8 cellular contexts compared by ENCODE assay signal in genomic region chr7:132576723-132577089, GRCh38. TPM values are rescaled to one million over a fixed set of nuclear protein-coding genes. Genes with fewer than 3 reads are reported as not detected.
DNase-seq lines count a peak whose midpoint lies in the region; ATAC-seq and TF ChIP-seq lines count a peak whose summit lies in the region.

No MANE protein-coding gene starts in this region.

- POLR2A ChIA-PET in activated CD8-positive, alpha-beta T cell treated with anti-CD3 and anti-CD28 coated beads, Interleukin-2, amount 10 ng/mL, durations not matched to agents 7 days and 5 days (lab: Charles Lee), result no interaction called here
- POLR2A ChIA-PET in activated CD8-positive, alpha-beta T cell treated with anti-CD3 and anti-CD28 coated beads for 36 hours (lab: Charles Lee), result interaction anchor here (0.6 kb wide), 1 partner anchor 1634 kb away, joined by 3 read pairs; no protein-coding TSS in a partner anchor

- no peaks in the 10 kb centered on the region for H3K9me3 ChIP-seq in ectodermal cell (ENCODE audit: control insufficient read depth, low read length)

- WGBS in ectodermal cell, 2 experiments, result 0% methylated on average over 55 of the region's 55 CpGs

- peak overlapping the region; percentile 35 for H3K4me3 ChIP-seq in ectodermal cell (ENCODE audit: insufficient read depth, low read depth, low read length)

- H3K27ac Mint-ChIP-seq in activated CD8-positive, alpha-beta T cell treated with anti-CD3 and anti-CD28 coated beads, Interleukin-2, amount 10 ng/mL, durations not matched to agents 7 days and 5 days, result no peak overlapping the region
- no peak overlapping the region for H3K27ac Mint-ChIP-seq in activated CD8-positive, alpha-beta T cell treated with anti-CD3 and anti-CD28 coated beads for 36 hours
- H3K27ac Mint-ChIP-seq in mesothelial cell of epicardium (no peak overlapping the region), type B pancreatic cell (no peak overlapping the region)

- intact Hi-C loops in activated CD8-positive, alpha-beta T cell treated with anti-CD3 and anti-CD28 coated beads for 36 hours (cut with micrococcal nuclease), result no loop called here

- H3K9me3 Mint-ChIP-seq in activated CD8-positive, alpha-beta T cell treated with anti-CD3 and anti-CD28 coated beads, Interleukin-2, amount 10 ng/mL, durations not matched to agents 7 days and 5 days (ENCODE audit: insufficient read depth), result no peaks in the 10 kb centered on the region
- H3K9me3 Mint-ChIP-seq in activated CD8-positive, alpha-beta T cell treated with anti-CD3 and anti-CD28 coated beads for 36 hours, result no peaks in the 10 kb centered on the region
- H3K9me3 Mint-ChIP-seq in mesothelial cell of epicardium (no peaks in the 10 kb centered on the region), type B pancreatic cell (no peaks in the 10 kb centered on the region)

- CTCF ChIA-PET in activated CD8-positive, alpha-beta T cell treated with anti-CD3 and anti-CD28 coated beads, Interleukin-2, amount 10 ng/mL, durations not matched to agents 7 days and 5 days (lab: Charles Lee), result interaction anchor here (0.9 to 9.3 kb wide), 5 partner anchors 13 to 180 kb away, joined by 3 to 312 read pairs (median 3); no protein-coding TSS in a partner anchor
- CTCF ChIA-PET in activated CD8-positive, alpha-beta T cell treated with anti-CD3 and anti-CD28 coated beads for 36 hours (lab: Charles Lee), result interaction anchor here (0.9 to 10.9 kb wide), 3 partner anchors 19 to 257 kb away, joined by 3 to 117 read pairs (median 110); no protein-coding TSS in a partner anchor

- ATAC-seq in activated CD8-positive, alpha-beta T cell treated with anti-CD3 and anti-CD28 coated beads, Interleukin-2, amount 10 ng/mL, durations not matched to agents 7 days and 5 days, result peak; percentile 25
- no peak for ATAC-seq in activated CD8-positive, alpha-beta T cell treated with anti-CD3 and anti-CD28 coated beads for 36 hours
- ATAC-seq in GM18858 (IDR thresholded peaks at IDR 0.05; ENCODE audit: unreplicated experiment) (no peak), GM21723 (IDR thresholded peaks at IDR 0.05; ENCODE audit: unreplicated experiment) (no peak)

- H3K36me3 Mint-ChIP-seq in activated CD8-positive, alpha-beta T cell treated with anti-CD3 and anti-CD28 coated beads, Interleukin-2, amount 10 ng/mL, durations not matched to agents 7 days and 5 days (ENCODE audit: low read depth), result peaks cover 37% of the 10 kb centered on the region
- no peaks in the 10 kb centered on the region for H3K36me3 Mint-ChIP-seq in activated CD8-positive, alpha-beta T cell treated with anti-CD3 and anti-CD28 coated beads for 36 hours (ENCODE audit: low read depth)
- no peaks in the 10 kb centered on the region for H3K36me3 Mint-ChIP-seq in mesothelial cell of epicardium
- H3K36me3 Mint-ChIP-seq in type B pancreatic cell, result no peaks in the 10 kb centered on the region

- H3K27ac ChIP-seq in ectodermal cell (ENCODE audit: insufficient read depth, low read depth, low read length, poor library complexity, severe bottlenecking), result no peak overlapping the region

- peaks cover 76% of the 10 kb centered on the region for H3K27me3 ChIP-seq in ectodermal cell (ENCODE audit: control insufficient read depth, insufficient read depth, low read length, poor library complexity, severe bottlenecking)

- H3K4me3 Mint-ChIP-seq in activated CD8-positive, alpha-beta T cell treated with anti-CD3 and anti-CD28 coated beads, Interleukin-2, amount 10 ng/mL, durations not matched to agents 7 days and 5 days, result peak overlapping the region; percentile 89
- H3K4me3 Mint-ChIP-seq in activated CD8-positive, alpha-beta T cell treated with anti-CD3 and anti-CD28 coated beads for 36 hours, result no peak overlapping the region
- H3K4me3 Mint-ChIP-seq in mesothelial cell of epicardium (peak overlapping the region; percentile 68), type B pancreatic cell (peak overlapping the region; percentile 86)

- H3K4me1 Mint-ChIP-seq in activated CD8-positive, alpha-beta T cell treated with anti-CD3 and anti-CD28 coated beads, Interleukin-2, amount 10 ng/mL, durations not matched to agents 7 days and 5 days (ENCODE audit: low read depth), result peaks cover 65% of the 10 kb centered on the region
- peaks cover 20% of the 10 kb centered on the region for H3K4me1 Mint-ChIP-seq in activated CD8-positive, alpha-beta T cell treated with anti-CD3 and anti-CD28 coated beads for 36 hours (ENCODE audit: low read depth)
- peaks cover 23% of the 10 kb centered on the region for H3K4me1 Mint-ChIP-seq in mesothelial cell of epicardium
- peaks cover 26% of the 10 kb centered on the region for H3K4me1 Mint-ChIP-seq in type B pancreatic cell (ENCODE audit: unreplicated experiment)

- H3K27me3 Mint-ChIP-seq in activated CD8-positive, alpha-beta T cell treated with anti-CD3 and anti-CD28 coated beads, Interleukin-2, amount 10 ng/mL, durations not matched to agents 7 days and 5 days (ENCODE audit: low read depth), result peaks cover 64% of the 10 kb centered on the region
- H3K27me3 Mint-ChIP-seq in activated CD8-positive, alpha-beta T cell treated with anti-CD3 and anti-CD28 coated beads for 36 hours, result peaks cover 55% of the 10 kb centered on the region
- H3K27me3 Mint-ChIP-seq in mesothelial cell of epicardium (ENCODE audit: low read depth) (peaks cover 88% of the 10 kb centered on the region), type B pancreatic cell (peaks cover 79% of the 10 kb centered on the region)

- no peak for TF ChIP-seq CTCF in activated CD8-positive, alpha-beta T cell treated with anti-CD3 and anti-CD28 coated beads for 36 hours (IDR thresholded peaks at IDR 0.05)
- TF ChIP-seq CTCF in mesothelial cell of epicardium (IDR thresholded peaks at IDR 0.05; ENCODE audit: unreplicated experiment) (no peak), type B pancreatic cell (conservative IDR thresholded peaks at IDR 0.05) (no peak)

- peaks cover 26% of the 10 kb centered on the region for H3K4me1 ChIP-seq in ectodermal cell (ENCODE audit: control insufficient read depth, insufficient read depth, low read length)

- DNase-seq in activated CD8-positive, alpha-beta T cell treated with anti-CD3 and anti-CD28 coated beads, Interleukin-2, amount 10 ng/mL, durations not matched to agents 7 days and 5 days, result no peak
- no peak for DNase-seq in activated CD8-positive, alpha-beta T cell treated with anti-CD3 and anti-CD28 coated beads for 36 hours
- DNase-seq in mesothelial cell of epicardium (ENCODE audit: low spot score in 2 of 2, unreplicated experiment in 2 of 2) (no peak), type B pancreatic cell (ENCODE audit: extremely low spot score, unreplicated experiment) (no peak), NCI-H1436 treated with DMSO at 0.1 percent for 48 hours (lab: John Stamatoyannopoulos, UW) (no peak)

- no peaks in the 10 kb centered on the region for H3K36me3 ChIP-seq in ectodermal cell (ENCODE audit: control insufficient read depth, insufficient read depth, low read length)

RNA-seq across cellular contexts. Expression of gene PLXNA4, which starts 0.4 kb away (rescaled TPM):
- total RNA-seq in activated CD8-positive, alpha-beta T cell treated with anti-CD3 and anti-CD28 coated beads, Interleukin-2, amount 10 ng/mL, durations not matched to agents 7 days and 5 days, result 10 to 100 TPM; 45.4 to 47.2 TPM
- under 1 TPM; 0.18 to 0.70 TPM for total RNA-seq in activated CD8-positive, alpha-beta T cell treated with anti-CD3 and anti-CD28 coated beads for 36 hours
- polyA plus RNA-seq in ectodermal cell (2013, experiment 1 of 4), result 1.2 TPM
- polyA plus RNA-seq in ectodermal cell (2013, experiment 2 of 4), result 2.1 TPM
- 1.0 TPM for polyA plus RNA-seq in ectodermal cell (2013, experiment 3 of 4)
- polyA plus RNA-seq in ectodermal cell (2013, experiment 4 of 4), result 1.7 TPM
- total RNA-seq in mesothelial cell of epicardium, result 4.3 to 5.2 TPM (median 4.5 TPM) in 3 replicates
- 1.6 and 13.6 TPM in 2 replicates for total RNA-seq in type B pancreatic cell (ENCODE audit: low replicate concordance)
